1 cellular context compared by ENCODE assay signal in the genomic region with DNA sequence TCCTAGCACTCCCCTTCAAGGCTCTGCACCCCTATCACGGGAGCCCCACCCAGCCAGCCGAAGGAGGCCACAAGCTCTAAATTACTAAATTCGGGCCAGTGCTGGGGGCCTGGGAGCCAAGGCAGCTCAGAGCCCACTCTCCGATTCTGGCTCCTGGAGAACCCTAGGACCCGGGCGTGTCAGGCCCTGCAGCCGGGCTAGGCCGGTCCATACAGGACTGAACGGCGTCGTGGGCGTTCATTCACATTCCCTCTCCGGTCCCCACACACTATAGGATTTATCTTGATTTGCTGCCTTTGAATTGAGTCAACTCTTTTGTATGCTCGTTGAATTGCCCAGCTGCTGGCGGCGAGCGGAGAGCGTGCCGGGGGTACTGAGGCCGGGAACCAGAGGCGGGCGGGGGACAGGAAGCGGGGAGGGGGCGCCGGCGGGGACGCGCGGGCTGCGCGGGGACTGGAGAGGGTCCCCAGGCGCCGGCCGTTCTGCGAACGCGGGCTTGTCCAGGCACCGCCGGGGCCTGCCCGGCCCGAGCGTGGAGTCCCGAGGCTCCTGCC.
TF ChIP-seq lines count a peak whose summit lies in the region.

No MANE protein-coding gene starts in this region.

TF ChIP-seq in SK-N-SH, 30 proteins besides CTCF, POLR2A, EP300 and RAD21:
- TF ChIP-seq TCF12 (IDR thresholded peaks at IDR 0.05), result no peak
- TF ChIP-seq FOXJ3 (CRISPR knock-in tag; IDR thresholded peaks at IDR 0.05), result no peak
- no peak for TF ChIP-seq NRF1 (IDR thresholded peaks at IDR 0.05; ENCODE audit: low read depth, low read length)
- no peak for TF ChIP-seq EZH2phosphoT487 (IDR thresholded peaks at IDR 0.05; ENCODE audit: borderline replicate concordance, low read depth)
- no peak for TF ChIP-seq RCOR1 (IDR thresholded peaks at IDR 0.05; ENCODE audit: low read length)
- TF ChIP-seq MXI1 (IDR thresholded peaks at IDR 0.05; ENCODE audit: low read depth, low read length), result no peak
- TF ChIP-seq SMC3 (IDR thresholded peaks at IDR 0.05; ENCODE audit: low read depth, low read length), result no peak
- no peak for TF ChIP-seq SIN3A (IDR thresholded peaks at IDR 0.05; ENCODE audit: borderline replicate concordance, low read depth, low read length)
- TF ChIP-seq, protein P1, sequence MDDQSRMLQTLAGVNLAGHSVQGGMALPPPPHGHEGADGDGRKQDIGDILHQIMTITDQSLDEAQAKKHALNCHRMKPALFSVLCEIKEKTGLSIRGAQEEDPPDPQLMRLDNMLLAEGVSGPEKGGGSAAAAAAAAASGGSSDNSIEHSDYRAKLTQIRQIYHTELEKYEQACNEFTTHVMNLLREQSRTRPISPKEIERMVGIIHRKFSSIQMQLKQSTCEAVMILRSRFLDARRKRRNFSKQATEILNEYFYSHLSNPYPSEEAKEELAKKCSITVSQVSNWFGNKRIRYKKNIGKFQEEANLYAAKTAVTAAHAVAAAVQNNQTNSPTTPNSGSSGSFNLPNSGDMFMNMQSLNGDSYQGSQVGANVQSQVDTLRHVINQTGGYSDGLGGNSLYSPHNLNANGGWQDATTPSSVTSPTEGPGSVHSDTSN (IDR thresholded peaks at IDR 0.05), result no peak
- no peak for TF ChIP-seq GATA2 (CRISPR knock-in tag; IDR thresholded peaks at IDR 0.05)
- TF ChIP-seq FOXM1 (IDR thresholded peaks at IDR 0.05; ENCODE audit: low read depth), result no peak
- TF ChIP-seq TEAD4 (IDR thresholded peaks at IDR 0.05; ENCODE audit: borderline replicate concordance, insufficient read depth), result no peak
- TF ChIP-seq YY1 (IDR thresholded peaks at IDR 0.05; ENCODE audit: low read depth), result no peak
- no peak for TF ChIP-seq TAF1 (IDR thresholded peaks at IDR 0.05; ENCODE audit: borderline replicate concordance, low read depth, low read length)
- no peak for TF ChIP-seq MAX (IDR thresholded peaks at IDR 0.05; ENCODE audit: low read depth)
- no peak for TF ChIP-seq NFIC (IDR thresholded peaks at IDR 0.05; ENCODE audit: borderline replicate concordance)
- no peak for TF ChIP-seq FOSL2 (IDR thresholded peaks at IDR 0.05; ENCODE audit: borderline replicate concordance, low read depth)
- TF ChIP-seq ZBTB33 (IDR thresholded peaks at IDR 0.05; ENCODE audit: borderline replicate concordance, low read depth), result no peak
- no peak for TF ChIP-seq RXRA (IDR thresholded peaks at IDR 0.05; ENCODE audit: borderline replicate concordance, low read depth)
- no peak for TF ChIP-seq MEF2A (IDR thresholded peaks at IDR 0.05; ENCODE audit: borderline replicate concordance, low read depth)
